Comparison of ENCODE assay signal across 8 cellular contexts in the genomic region with DNA sequence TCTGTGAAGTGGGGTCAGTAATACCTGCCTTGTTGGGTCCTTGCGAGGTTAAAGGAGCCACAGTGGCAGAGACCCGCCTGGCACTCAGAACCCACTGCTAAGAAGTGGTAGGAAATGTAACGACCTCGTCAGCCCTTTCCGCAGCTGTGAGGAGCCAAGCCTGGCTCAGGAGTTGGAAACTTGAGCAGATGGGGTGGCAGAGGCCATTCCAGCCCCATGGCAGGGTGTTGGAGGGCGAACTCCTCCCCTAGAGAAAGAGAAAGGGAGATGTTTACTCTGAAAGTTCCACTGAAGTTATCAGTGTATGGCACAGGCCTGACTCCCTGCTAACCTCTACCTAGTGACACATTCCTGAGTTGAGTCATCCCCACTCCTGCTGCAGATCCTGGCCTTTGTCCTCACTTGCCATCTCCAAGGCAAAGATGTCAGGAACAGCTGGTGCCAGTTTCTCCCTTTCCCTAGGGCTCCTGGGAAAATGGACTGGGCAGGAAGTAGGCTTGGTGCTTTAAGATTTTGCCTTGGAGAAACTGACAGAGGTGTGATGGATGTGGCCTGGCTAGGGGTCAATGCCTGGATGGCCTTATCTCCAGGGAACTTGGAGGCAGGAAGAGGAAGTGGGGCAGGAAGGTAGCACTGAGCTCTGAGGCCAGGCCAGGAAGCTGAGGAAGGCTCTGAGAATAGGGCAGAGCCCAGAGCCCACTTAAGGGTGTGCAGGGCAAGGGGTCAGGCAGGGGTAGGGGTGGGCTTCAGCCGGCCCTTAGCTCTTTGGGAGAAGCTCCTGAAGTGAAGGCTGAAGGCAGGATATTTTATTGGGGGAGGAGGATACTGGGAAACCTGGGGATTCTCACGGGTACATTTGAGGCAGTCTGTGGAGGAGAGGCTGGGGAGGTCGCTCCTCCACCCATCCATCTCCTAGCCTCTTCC.
DNase-seq lines count a peak whose midpoint lies in the region; ATAC-seq lines count a peak whose summit lies in the region.

No MANE protein-coding gene starts in this region.

- no peak overlapping the region for H3K4me3 ChIP-seq in endocrine pancreas (ENCODE audit: control insufficient read depth, insufficient read depth, low read length)
- H3K4me3 ChIP-seq in mucosa of stomach (ENCODE audit: low read length): peak overlapping the region; percentile 32

- H3K27ac Mint-ChIP-seq in T-helper 2 cell treated with Interferon-gamma antibody and Interleukin-4, amounts not matched to agents 5 μg/mL and 100 μg/mL, for 36 hours: peak overlapping the region; percentile 85

- ATAC-seq in HG02852 (IDR thresholded peaks at IDR 0.05; ENCODE audit: unreplicated experiment): peak; percentile 31

- H3K4me1 Mint-ChIP-seq in T-helper 2 cell treated with Interferon-gamma antibody and Interleukin-4, amounts not matched to agents 5 μg/mL and 100 μg/mL, for 36 hours (ENCODE audit: low read depth): peaks cover 37% of the 10 kb centered on the region

- DNase-seq in DMS 273 (lab: John Stamatoyannopoulos, UW; ENCODE audit: unreplicated experiment) (peak; percentile 77), DMS 273 treated with DMSO at 0.1 percent for 48 hours (lab: John Stamatoyannopoulos, UW) (no peak), cerebellar cortex (ENCODE audit: low spot score) (no peak), GM19240 (ENCODE audit: insufficient read length, low spot score) (no peak)
- DNase-seq in T-helper 2 cell treated with Interferon-gamma antibody and Interleukin-4, amounts not matched to agents 5 μg/mL and 100 μg/mL, for 36 hours (ENCODE audit: low spot score): no peak

- no peaks in the 10 kb centered on the region for H3K4me1 ChIP-seq in endocrine pancreas (ENCODE audit: control insufficient read depth, insufficient read depth, low read length)
- H3K4me1 ChIP-seq in mucosa of stomach (ENCODE audit: control insufficient read depth, insufficient read depth, low read length): peaks cover 43% of the 10 kb centered on the region

- no peaks in the 10 kb centered on the region for H3K9me3 ChIP-seq in endocrine pancreas (ENCODE audit: control insufficient read depth, low read length)
- no peaks in the 10 kb centered on the region for H3K9me3 ChIP-seq in mucosa of stomach (ENCODE audit: control insufficient read depth, low read length)

- H3K9ac ChIP-seq in endocrine pancreas (ENCODE audit: control insufficient read depth, insufficient read depth, low read length) (peak overlapping the region; percentile 44), mucosa of stomach (ENCODE audit: low read length) (peak overlapping the region; percentile 32)

- peaks cover 21% of the 10 kb centered on the region for H3K36me3 Mint-ChIP-seq in T-helper 2 cell treated with Interferon-gamma antibody and Interleukin-4, amounts not matched to agents 5 μg/mL and 100 μg/mL, for 36 hours (ENCODE audit: low read depth)

- no peaks in the 10 kb centered on the region for H3K9me3 Mint-ChIP-seq in T-helper 2 cell treated with Interferon-gamma antibody and Interleukin-4, amounts not matched to agents 5 μg/mL and 100 μg/mL, for 36 hours

- H3K27me3 Mint-ChIP-seq in T-helper 2 cell treated with Interferon-gamma antibody and Interleukin-4, amounts not matched to agents 5 μg/mL and 100 μg/mL, for 36 hours (ENCODE audit: low read depth): no peaks in the 10 kb centered on the region

- H3K36me3 ChIP-seq in endocrine pancreas (ENCODE audit: control insufficient read depth, insufficient read depth, low read length) (no peaks in the 10 kb centered on the region), mucosa of stomach (ENCODE audit: control insufficient read depth, insufficient read depth, low read length) (no peaks in the 10 kb centered on the region)

- H3K4me3 Mint-ChIP-seq in T-helper 2 cell treated with Interferon-gamma antibody and Interleukin-4, amounts not matched to agents 5 μg/mL and 100 μg/mL, for 36 hours: peak overlapping the region; percentile 85

- no peaks in the 10 kb centered on the region for H3K27me3 ChIP-seq in endocrine pancreas (ENCODE audit: control insufficient read depth, insufficient read depth, low read length)
- no peaks in the 10 kb centered on the region for H3K27me3 ChIP-seq in mucosa of stomach (ENCODE audit: control insufficient read depth, insufficient read depth, low read length)
